17 cellular contexts compared by ENCODE assay signal in genomic region chr18:37334494-37335125, GRCh38.
DNase-seq lines count a peak whose midpoint lies in the region; ATAC-seq, FAIRE-seq and TF ChIP-seq lines count a peak whose summit lies in the region.
"Had no signal": no experiment of that assay in that cellular context is flagged by ENCODE, and none has a peak within 500 bp of the region (broad histone marks: within the 10 kb centered on the region; RNA-seq: fewer than 3 reads in every experiment).

No MANE protein-coding gene starts in this region.

- DNase-seq in Daoy (ENCODE audit: low read depth): peak; percentile 70
- peak; percentile 78 for DNase-seq in SK-N-SH
- peak; percentile 5 to 78 for DNase-seq in fibroblast of lung (ENCODE audit: low read depth in 2 of 2)
- peak; percentile 19 for DNase-seq in renal cortical epithelial cell (ENCODE audit: low read depth)
- no peak for DNase-seq in HK-2 (ENCODE audit: unreplicated experiment)
- DNase-seq in GM12892 (ENCODE audit: insufficient read length): no peak
- DNase-seq: activated CD4-positive, alpha-beta memory T cell treated with anti-CD3 and anti-CD28 coated beads for 36 hours; activated gamma-delta T cell treated with Interleukin-2 at 50 U/mL for 16 hours; central memory CD4-positive, alpha-beta T cell; NCI-H345; stimulated activated CD4-positive, alpha-beta T cell treated with anti-CD3 and anti-CD28 coated beads, Interleukin-4, amount 100 ng/mL, for 1 hour; stimulated activated naive CD4-positive, alpha-beta T cell; T-helper 9 cell had no signal

- H3K9ac ChIP-seq in SK-N-SH: peak overlapping the region; percentile 58
- no peak overlapping the region for H3K9ac ChIP-seq in fibroblast of lung (ENCODE audit: insufficient read depth, low read length)

- H2AFZ ChIP-seq in SK-N-SH (ENCODE audit: low read depth) (peak overlapping the region; percentile 92; the same call in 1 of the 2 replicates), fibroblast of lung (ENCODE audit: low read length) (no peak overlapping the region)

- H3K9me2 ChIP-seq in SK-N-SH: no peaks in the 10 kb centered on the region

- H3F3A ChIP-seq in SK-N-SH (replicated peaks; ENCODE audit: insufficient read depth): no peaks in the 10 kb centered on the region

- no peak for TF ChIP-seq POLR2A in GM12892 (IDR thresholded peaks at IDR 0.05; ENCODE audit: low read depth, low read length)

- CTCF ChIA-PET in SK-N-SH (lab: Yijun Ruan, JAX): interaction anchor here (0.6 to 6.4 kb wide), 18 partner anchors 9 to 392 kb away, joined by 3 to 66 read pairs (median 5); no protein-coding TSS in a partner anchor

- ATAC-seq in GM18873 (IDR thresholded peaks at IDR 0.05; ENCODE audit: low FRiP score, unreplicated experiment) (no peak), HG02852 (IDR thresholded peaks at IDR 0.05; ENCODE audit: unreplicated experiment) (no peak)

- no peak for TF ChIP-seq RAD21 in SK-N-SH (IDR thresholded peaks at IDR 0.05; ENCODE audit: low read length)

- H3K79me2 ChIP-seq in SK-N-SH (ENCODE audit: insufficient read depth): no peaks in the 10 kb centered on the region
- no peaks in the 10 kb centered on the region for H3K79me2 ChIP-seq in fibroblast of lung (ENCODE audit: control insufficient read depth, insufficient read depth, low read length)

- H3K9me3 ChIP-seq in SK-N-SH: no peaks in the 10 kb centered on the region
- H3K9me3 ChIP-seq in fibroblast of lung (ENCODE audit: control insufficient read depth, insufficient read depth, low read depth, low read length): no peaks in the 10 kb centered on the region
- H3K9me3 ChIP-seq: prostate gland had no signal

- POLR2A ChIA-PET in SK-N-SH (lab: Yijun Ruan, JAX): interaction anchor here (0.9 kb wide), 1 partner anchor 20 kb away, joined by 3 read pairs; no protein-coding TSS in a partner anchor

- H3K27me3 ChIP-seq in SK-N-SH (ENCODE audit: insufficient read depth) (no peaks in the 10 kb centered on the region), fibroblast of lung (ENCODE audit: control insufficient read depth, insufficient read depth, low read length) (no peaks in the 10 kb centered on the region)

- TF ChIP-seq CTCF in SK-N-SH (IDR thresholded peaks at IDR 0.05) (no peak), fibroblast of lung (conservative IDR thresholded peaks at IDR 0.05 in 1 of 2, IDR thresholded peaks at IDR 0.05 in 1 of 2; ENCODE audit: low read depth in 1 of 2, low read length in 2 of 2) (no peak)

- peak overlapping the region; percentile 68 for H3K4me2 ChIP-seq in SK-N-SH
- peak overlapping the region; percentile 3 for H3K4me2 ChIP-seq in fibroblast of lung (ENCODE audit: extremely low read depth, insufficient read depth, low read length)

- no peaks in the 10 kb centered on the region for H3K36me3 ChIP-seq in SK-N-SH (replicated peaks in 1 of 2; ENCODE audit: control insufficient read depth in 1 of 2, insufficient read depth in 2 of 2, low read length in 1 of 2)
- no peaks in the 10 kb centered on the region for H3K36me3 ChIP-seq in fibroblast of lung (ENCODE audit: control insufficient read depth, insufficient read depth, low read length)
- H3K36me3 ChIP-seq: prostate gland had no signal

- no peaks in the 10 kb centered on the region for H4K20me1 ChIP-seq in SK-N-SH (ENCODE audit: insufficient read depth)
- H4K20me1 ChIP-seq in fibroblast of lung (ENCODE audit: control insufficient read depth, extremely low read depth, insufficient read depth, low read length): no peaks in the 10 kb centered on the region

- H3K27ac ChIP-seq in SK-N-SH (ENCODE audit: low read depth in 2 of 2, low read length in 1 of 2): peak overlapping the region; percentile 80 to 91
- H3K27ac ChIP-seq in fibroblast of lung (ENCODE audit: insufficient read depth, low read length): no peak overlapping the region
- H3K27ac ChIP-seq: prostate gland, RWPE1 had no signal

- H3K4me3 ChIP-seq in SK-N-SH (ENCODE audit: low read depth in 2 of 2, low read length in 1 of 2): no peak overlapping the region; a peak in 1 of 4 replicates
- no peak overlapping the region for H3K4me3 ChIP-seq in fibroblast of lung (replicated peaks in 1 of 4; ENCODE audit: control extremely low read depth in 1 of 4, insufficient read depth in 1 of 4, low read depth in 3 of 4, low read length in 4 of 4)
- H3K4me3 ChIP-seq: prostate gland had no signal

- no peak for FAIRE-seq in GM12892 (lab: Jason Lieb, UNC)

- WGBS in SK-N-SH (ENCODE audit: low lambda C conversion rate): 22% methylated on average over 15 of the region's 15 CpGs

- H3K4me1 ChIP-seq in SK-N-SH (ENCODE audit: control insufficient read depth in 1 of 2, insufficient read depth in 2 of 2, low read depth in 1 of 2, low read length in 1 of 2): peaks cover 7 to 61% of the 10 kb centered on the region in 2 experiments; a peak in 2 of 4 replicates
- H3K4me1 ChIP-seq in fibroblast of lung (ENCODE audit: control insufficient read depth, extremely low read depth, insufficient read depth, low read length): no peaks in the 10 kb centered on the region
- H3K4me1 ChIP-seq: prostate gland had no signal

- no peak for TF ChIP-seq EP300 in SK-N-SH (IDR thresholded peaks at IDR 0.05; ENCODE audit: borderline replicate concordance in 1 of 2, low read depth in 1 of 2, low read length in 1 of 2)

TF ChIP-seq in SK-N-SH, 30 proteins besides CTCF, POLR2A, EP300 and RAD21:
- TF ChIP-seq FOSL2 (IDR thresholded peaks at IDR 0.05; ENCODE audit: borderline replicate concordance, low read depth) (peak; percentile 43; the same call in 1 of the 2 replicates), SMC3 (IDR thresholded peaks at IDR 0.05; ENCODE audit: low read depth, low read length) (no peak), PBX3 (IDR thresholded peaks at IDR 0.05) (no peak), YY1 (IDR thresholded peaks at IDR 0.05; ENCODE audit: low read depth) (no peak), GATA2 (CRISPR knock-in tag; IDR thresholded peaks at IDR 0.05) (peak; percentile 45), NFIC (IDR thresholded peaks at IDR 0.05; ENCODE audit: borderline replicate concordance) (peak; percentile 10; the same call in 1 of the 2 replicates), RFX5 (IDR thresholded peaks at IDR 0.05; ENCODE audit: low read length) (no peak), MEF2A (IDR thresholded peaks at IDR 0.05; ENCODE audit: borderline replicate concordance, low read depth) (no peak)

Comparison
In these comparisons a context has a peak if more than half of its experiments do, and no peak if none do; other contexts are left out.
1. DNase-seq: peak in Daoy (single experiment), SK-N-SH (single experiment), fibroblast of lung (2 of 2) and renal cortical epithelial cell (single experiment); none in HK-2 (single experiment) and GM12892 (single experiment).